Comparison of ENCODE assay signal across 23 cellular contexts in the genomic region with DNA sequence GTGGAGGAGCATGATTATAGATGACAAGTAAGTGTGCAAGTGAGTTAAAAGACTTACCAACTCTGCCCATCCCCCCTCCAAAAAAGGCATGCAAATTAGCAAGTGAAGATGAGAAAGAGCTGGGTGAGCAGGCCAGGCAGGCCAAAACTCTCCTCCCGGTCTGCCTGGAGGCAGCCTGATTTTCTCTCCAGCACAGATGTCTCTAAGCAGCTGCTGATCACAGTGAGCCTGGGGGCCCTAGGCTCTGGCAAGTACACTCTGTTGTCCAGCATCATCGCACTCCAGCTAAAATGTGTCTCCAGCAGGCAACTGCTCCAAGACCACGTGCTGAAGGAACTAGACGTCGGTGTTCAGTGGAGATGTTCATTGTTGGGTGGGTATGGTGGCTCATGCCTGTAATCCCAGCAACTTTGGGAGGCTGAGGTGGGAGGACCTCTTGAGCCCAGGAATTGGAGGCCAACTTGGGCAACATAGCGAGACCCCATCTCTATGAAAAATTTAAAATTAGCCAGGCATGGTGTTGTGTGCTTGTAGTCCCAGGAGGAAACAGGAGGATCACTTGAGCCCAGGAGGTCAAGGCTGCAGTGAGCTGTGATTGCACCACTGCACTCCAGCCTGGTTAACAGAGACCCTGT. TPM values are rescaled to one million over a fixed set of nuclear protein-coding genes. Genes with fewer than 3 reads are reported as not detected.
DNase-seq lines count a peak whose midpoint lies in the region; ATAC-seq and TF ChIP-seq lines count a peak whose summit lies in the region.
"Had no signal": no experiment of that assay in that cellular context is flagged by ENCODE, and none has a peak within 500 bp of the region (broad histone marks: within the 10 kb centered on the region; RNA-seq: fewer than 3 reads in every experiment).

No MANE protein-coding gene starts in this region.

- H3K4ac ChIP-seq in IMR-90 (ENCODE audit: low read depth, low read length) = no peak overlapping the region

- no peaks in the 10 kb centered on the region for H3K79me1 ChIP-seq in IMR-90 (ENCODE audit: low read depth in 1 of 2, low read length in 2 of 2)

- H2BK15ac ChIP-seq in IMR-90 (ENCODE audit: low read depth, low read length) = no peak overlapping the region

- H3K36me3 ChIP-seq in BE2C (no peaks in the 10 kb centered on the region), IMR-90 (ENCODE audit: control insufficient read depth, insufficient read depth, low read length) (no peaks in the 10 kb centered on the region)
- H3K36me3 ChIP-seq: adrenal gland, ovary, sigmoid colon had no signal

- H3K56ac ChIP-seq in IMR-90 (ENCODE audit: extremely low read depth, insufficient read depth, low read length) = no peak overlapping the region

- H4K5ac ChIP-seq in IMR-90 (ENCODE audit: low read depth, low read length) = no peak overlapping the region

- DNase-seq in BE2C (peak; percentile 32), IMR-90 (no peak), SK-N-DZ (ENCODE audit: low spot score) (peak; percentile 29), iPS-NIHi7 (ENCODE audit: extremely low spot score) (peak; percentile 52), CD1c-positive myeloid dendritic cell (ENCODE audit: extremely low spot score) (no peak), NCI-H2081 treated with DMSO at 0.1 percent for 48 hours (lab: John Stamatoyannopoulos, UW) (no peak)
- no peak for DNase-seq in NK-92 treated with Interleukin-12 subunit alpha and Interleukin-12 subunit beta, amount 100 ng/mL, for 24 hours (lab: John Stamatoyannopoulos, UW)
- DNase-seq in stimulated activated naive CD4-positive, alpha-beta T cell treated with Interleukin-2 at 50 U/mL for 16 hours (lab: John Stamatoyannopoulos, UW) = no peak
- DNase-seq: ACHN; activated B cell treated with CpG ODN at 0.5 μM for 24 hours; CD4-positive, alpha-beta T cell; DMS79; effector memory CD4-positive, alpha-beta T cell; left cardiac atrium; MV-4-11; NCI-H2029 treated with DMSO at 0.1 percent for 48 hours; NCI-H748 treated with DMSO at 0.1 percent for 48 hours; sigmoid colon; stimulated activated CD4-positive, alpha-beta T cell treated with anti-CD3 and anti-CD28 coated beads, Interleukin-2, amount 100 ng/mL, for 48 hours; substantia nigra; T-helper 17 cell had no signal

- H3K14ac ChIP-seq in IMR-90 (replicated peaks; ENCODE audit: low read depth, low read length) = 0 out of 2 replicates have a peak overlapping the region, but pooled peaks have one; percentile 37

- peak overlapping the region; percentile 73 for H2AK9ac ChIP-seq in IMR-90 (replicated peaks; ENCODE audit: low read depth, low read length, poor library complexity)

- no peak overlapping the region for H2BK20ac ChIP-seq in IMR-90 (ENCODE audit: low read depth, low read length)

- no peak overlapping the region for H3K27ac ChIP-seq in IMR-90 (ENCODE audit: insufficient read depth, low read length)
- H3K27ac ChIP-seq: adrenal gland, ovary, sigmoid colon had no signal

- no peak overlapping the region for H4K91ac ChIP-seq in IMR-90 (ENCODE audit: insufficient read depth, low read depth, low read length)

- H3K23ac ChIP-seq in IMR-90 (ENCODE audit: low read depth, low read length) = no peak overlapping the region; the same call in 1 of the 2 replicates

- H3K4me2 ChIP-seq in IMR-90 (ENCODE audit: low read depth, low read length) = no peak overlapping the region

- H3K9me3 ChIP-seq in BE2C = no peaks in the 10 kb centered on the region
- H3K9me3 ChIP-seq in IMR-90 (ENCODE audit: control insufficient read depth, insufficient read depth, low read length) = no peaks in the 10 kb centered on the region
- H3K9me3 ChIP-seq: adrenal gland, ovary, sigmoid colon had no signal

- peak overlapping the region; percentile 47 for H2AFZ ChIP-seq in IMR-90 (replicated peaks; ENCODE audit: low read length, poor library complexity)

- POLR2A ChIA-PET in IMR-90 (lab: Charles Lee; ENCODE audit: unreplicated experiment) = no interaction called here

- H3K18ac ChIP-seq in IMR-90 (ENCODE audit: low read depth, low read length) = no peak overlapping the region; the same call in 1 of the 2 replicates

- H3K9me1 ChIP-seq in IMR-90 (ENCODE audit: insufficient read depth, low read length) = no peaks in the 10 kb centered on the region

- dilution Hi-C loops in IMR-90 (cut with HindIII; ENCODE audit: low sequenced_read_pairs, unreplicated experiment) = no loop called here

- no TSS peak for BruUV-seq in IMR-90 (replicated peaks; lab: Mats Ljungman, UMichigan)

- H3K9ac ChIP-seq in IMR-90 (ENCODE audit: low read depth, low read length) = no peak overlapping the region

- intact Hi-C loops in IMR-90 (cut with micrococcal nuclease) = no loop called here

- no peak; the same call in 1 of the 2 replicates for ATAC-seq in IMR-90 (ENCODE audit: low read depth)
- ATAC-seq: T-helper 17 cell had no signal

- H2BK120ac ChIP-seq in IMR-90 (ENCODE audit: low read depth, low read length) = no peak overlapping the region

- in situ Hi-C loops in IMR-90 (cut with MboI; ENCODE audit: low sequenced_read_pairs) = no loop called here

- no peaks in the 10 kb centered on the region for H4K20me1 ChIP-seq in IMR-90 (ENCODE audit: insufficient read depth, low read length)

- no peaks in the 10 kb centered on the region for H3K4me1 ChIP-seq in BE2C
- peaks cover 2% of the 10 kb centered on the region; the same call in 1 of the 2 replicates for H3K4me1 ChIP-seq in IMR-90 (ENCODE audit: control insufficient read depth, insufficient read depth, low read length)
- H3K4me1 ChIP-seq: adrenal gland, sigmoid colon had no signal

- H3K27me3 ChIP-seq in BE2C (no peaks in the 10 kb centered on the region), IMR-90 (ENCODE audit: control insufficient read depth, insufficient read depth, low read length) (peaks cover 6% of the 10 kb centered on the region)
- H3K27me3 ChIP-seq: adrenal gland, ovary, sigmoid colon had no signal

- H4K8ac ChIP-seq in IMR-90 (ENCODE audit: low read depth in 2 of 2, low read length in 2 of 2) = no peak overlapping the region

- H3K4me3 ChIP-seq in BE2C (ENCODE audit: low read depth, low read length) (no peak overlapping the region), IMR-90 (ENCODE audit: insufficient read depth, low read depth, low read length) (no peak overlapping the region)
- H3K4me3 ChIP-seq: adrenal gland, ovary, sigmoid colon had no signal

- no peak overlapping the region for H2AK5ac ChIP-seq in IMR-90 (ENCODE audit: low read depth, low read length)

- WGBS in IMR-90 (ENCODE audit: extremely low coverage in 2 of 2, insufficient read length in 1 of 2), 2 experiments = 50% methylated on average over 1 of the region's 6 CpGs; no CpG with 5 or more reads in 1 of the 2 experiments

- CTCF ChIA-PET in IMR-90 (lab: Yijun Ruan, JAX) = interaction anchor here (1.0 to 1.1 kb wide), 2 partner anchors 23 to 84 kb away, joined by 3 to 4 read pairs; no protein-coding TSS in a partner anchor

- TF ChIP-seq CTCF in BE2C (IDR thresholded peaks at IDR 0.05; ENCODE audit: low read depth, low read length) (no peak), IMR-90 (conservative IDR thresholded peaks at IDR 0.05; ENCODE audit: low read depth, low read length) (no peak)

- no peak for TF ChIP-seq POLR2A in IMR-90 (IDR thresholded peaks at IDR 0.05; ENCODE audit: low read depth, low read length)

- H2BK5ac ChIP-seq in IMR-90 (ENCODE audit: low read depth, low read length, poor library complexity, severe bottlenecking) = no peak overlapping the region

- no peak for TF ChIP-seq RAD21 in IMR-90 (IDR thresholded peaks at IDR 0.05; ENCODE audit: low read length)

TF ChIP-seq in IMR-90, 13 proteins besides CTCF, POLR2A, EP300 and RAD21:
- no peak for TF ChIP-seq SMC3 (IDR thresholded peaks at IDR 0.05; ENCODE audit: low read depth, low read length)
- TF ChIP-seq USF2 (IDR thresholded peaks at IDR 0.05; ENCODE audit: low read depth, low read length) = no peak
- TF ChIP-seq RFX5 (IDR thresholded peaks at IDR 0.05; ENCODE audit: low read depth, low read length) = no peak
- TF ChIP-seq RCOR1 (IDR thresholded peaks at IDR 0.05; ENCODE audit: insufficient replicate concordance, low read length) = no peak
- no peak for TF ChIP-seq NFE2L2 (IDR thresholded peaks at IDR 0.05; ENCODE audit: low read depth, low read length)
- no peak for TF ChIP-seq BHLHE40 (IDR thresholded peaks at IDR 0.05; ENCODE audit: low read depth, low read length)
- TF ChIP-seq MAZ (IDR thresholded peaks at IDR 0.05; ENCODE audit: borderline replicate concordance, low read depth, low read length) = no peak
- no peak for TF ChIP-seq CHD1 (IDR thresholded peaks at IDR 0.05; ENCODE audit: low read depth, low read length)
- no peak for TF ChIP-seq CEBPB (IDR thresholded peaks at IDR 0.05; ENCODE audit: low read depth, low read length)

RNA-seq across cellular contexts. Expression of gene PUM1, which starts 56.7 kb away (rescaled TPM):
- 40.0 TPM for polyA plus RNA-seq in BE2C (2012; ENCODE audit: insufficient read depth, insufficient read length, low read depth)
- 71.9 and 137 TPM in 2 replicates for total RNA-seq in IMR-90 (2012; rRNA removed)
- 65.2 and 75.4 TPM in 2 replicates for polyA plus RNA-seq in IMR-90 (2012; rRNA removed)
- 22.4 and 33.8 TPM in 2 replicates for polyA plus RNA-seq in IMR-90 (2012; cell fraction: cytosol; rRNA removed)
- polyA plus RNA-seq in IMR-90 (2012; cell fraction: nucleus; rRNA removed; ENCODE audit: low replicate concordance) = 58.3 and 84.7 TPM in 2 replicates
- 35.0 and 41.7 TPM in 2 replicates for polyA plus RNA-seq in SK-N-DZ (2014; cell fraction: cytosol; rRNA removed)
- polyA plus RNA-seq in SK-N-DZ (2014; cell fraction: nucleus; rRNA removed) = 37.7 and 70.0 TPM in 2 replicates

Comparison
In these comparisons a context has a peak if more than half of its experiments do, and no peak if none do; other contexts are left out.
1. DNase-seq: peak in BE2C (single experiment), SK-N-DZ (single experiment) and iPS-NIHi7 (single experiment); none in IMR-90 (single experiment), NK-92 treated with Interleukin-12 subunit alpha and Interleukin-12 subunit beta, amount 100 ng/mL, for 24 hours (single experiment), CD1c-positive myeloid dendritic cell (single experiment), stimulated activated naive CD4-positive, alpha-beta T cell treated with Interleukin-2 at 50 U/mL for 16 hours (single experiment) and NCI-H2081 treated with DMSO at 0.1 percent for 48 hours (single experiment).